1 cellular context compared by ENCODE assay signal in the genomic region with DNA sequence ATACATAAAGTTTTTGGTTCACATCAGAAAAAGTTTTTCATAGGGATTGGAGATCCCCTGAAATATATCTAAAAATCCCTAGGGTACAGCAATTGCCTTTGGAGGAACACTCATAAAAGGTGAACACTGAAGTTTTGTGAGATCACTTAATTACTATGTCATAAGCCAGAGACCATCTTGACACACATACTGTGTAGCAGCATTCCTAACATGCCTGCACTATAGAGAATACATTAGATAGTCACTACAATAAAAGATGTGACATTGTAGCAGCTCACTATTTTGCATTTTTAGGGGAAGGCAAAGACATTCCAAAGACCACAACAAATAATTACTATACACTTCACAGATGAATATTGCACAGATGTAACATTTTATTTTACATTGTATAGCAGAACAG.
TF ChIP-seq lines count a peak whose summit lies in the region.

No MANE protein-coding gene starts in this region.

TF ChIP-seq in WTC11, 78 proteins besides CTCF, POLR2A, EP300 and RAD21 (continued from another document):
- no peak for TF ChIP-seq ATF2 (CRISPR knock-in tag; IDR thresholded peaks at IDR 0.05; ENCODE audit: borderline replicate concordance, low read depth)
